11 cellular contexts compared by ENCODE assay signal in genomic region chr6:220736-221475, GRCh38.
DNase-seq lines count a peak whose midpoint lies in the region; ATAC-seq, FAIRE-seq and TF ChIP-seq lines count a peak whose summit lies in the region.
"Had no signal": no experiment of that assay in that cellular context is flagged by ENCODE, and none has a peak within 500 bp of the region (broad histone marks: within the 10 kb centered on the region; RNA-seq: fewer than 3 reads in every experiment).

No MANE protein-coding gene starts in this region.

- no peak for TF ChIP-seq RAD21 in GM12878 (IDR thresholded peaks at IDR 0.05; ENCODE audit: insufficient read depth, low read depth, low read length)

- no peaks in the 10 kb centered on the region for H4K20me1 ChIP-seq in GM12878 (ENCODE audit: control insufficient read depth, insufficient read depth)

- H3K4me3 ChIP-seq in GM12878 (peak overlapping the region; percentile 6), skeletal muscle satellite cell (ENCODE audit: low read length) (peak overlapping the region; percentile 31), colonic mucosa (no peak overlapping the region)

- TF ChIP-seq POLR2A in GM12878 (IDR thresholded peaks at IDR 0.05; ENCODE audit: low read depth, low read length): peak; percentile 42; the same call in 1 of the 2 replicates

- DNase-seq in activated CD8-positive, alpha-beta memory T cell treated with anti-CD3 and anti-CD28 coated beads, Interleukin-2, amount 10 ng/mL, durations not matched to agents 7 days and 5 days: peak; percentile 66
- DNase-seq in activated CD8-positive, alpha-beta memory T cell treated with anti-CD3 and anti-CD28 coated beads, Interleukin-2, amount 50 U/mL, for 4 hours: no peak
- peak; percentile 34 for DNase-seq in LHCN-M2 (ENCODE audit: low read depth)
- peak; percentile 78 for DNase-seq in GM12878 (ENCODE audit: low read depth, low spot score)
- DNase-seq in colonic mucosa: no peak
- DNase-seq in posterior cingulate gyrus: no peak
- DNase-seq: NCI-H1436 had no signal

- POLR2A ChIA-PET in GM12878 (lab: Charles Lee): interaction anchor here (0.6 to 10.4 kb wide), 10 partner anchors 8 to 101 kb away, joined by 3 to 139 read pairs (median 4); no protein-coding TSS in a partner anchor

- no peak for TF ChIP-seq CTCF in GM12878 (IDR thresholded peaks at IDR 0.05 in 2 of 3, conservative IDR thresholded peaks at IDR 0.05 in 1 of 3; ENCODE audit: control insufficient read depth in 2 of 3, extremely low read depth in 1 of 3, insufficient read depth in 1 of 3, low read depth in 3 of 3, low read length in 3 of 3)
- TF ChIP-seq CTCF in colonic mucosa (IDR thresholded peaks at IDR 0.05): no peak

- H2AFZ ChIP-seq in GM12878 (ENCODE audit: control insufficient read depth, low read depth, low read length): no peak overlapping the region; the same call in 1 of the 2 replicates

- H3K27ac ChIP-seq in GM12878 (ENCODE audit: control insufficient read depth, insufficient read depth) (peak overlapping the region; percentile 94), colonic mucosa (no peak overlapping the region)

- peaks cover 78% of the 10 kb centered on the region for H3K4me1 Mint-ChIP-seq in activated CD8-positive, alpha-beta memory T cell treated with anti-CD3 and anti-CD28 coated beads, Interleukin-2, amount 10 ng/mL, durations not matched to agents 7 days and 5 days

- SMC1A ChIA-PET in GM12878 (lab: Charles Lee; ENCODE audit: uncharacterized antibody, unreplicated experiment): interaction anchor here (0.7 to 24.5 kb wide), 25 partner anchors 9 to 304 kb away, joined by 3 to 748 read pairs (median 5); partner anchors contain the start of genes DUSP22 and IRF4

- H3K27me3 ChIP-seq in GM12878 (replicated peaks in 1 of 2; ENCODE audit: control insufficient read depth in 2 of 2, insufficient read depth in 2 of 2, low read length in 1 of 2) (no peaks in the 10 kb centered on the region), skeletal muscle satellite cell (ENCODE audit: control insufficient read depth, insufficient read depth, low read length) (no peaks in the 10 kb centered on the region), colonic mucosa (no peaks in the 10 kb centered on the region)

- H3K4me2 ChIP-seq in GM12878 (ENCODE audit: control insufficient read depth, insufficient read depth) (peak overlapping the region; percentile 77), skeletal muscle satellite cell (ENCODE audit: low read length) (peak overlapping the region; percentile 54)

- peak; percentile 9 for ATAC-seq in activated CD8-positive, alpha-beta memory T cell treated with anti-CD3 and anti-CD28 coated beads, Interleukin-2, amount 10 ng/mL, durations not matched to agents 7 days and 5 days
- ATAC-seq in GM12878 (peak; percentile 28), HG03354 (IDR thresholded peaks at IDR 0.05; ENCODE audit: poor library complexity, severe bottlenecking, unreplicated experiment) (no peak)

- BruUV-seq in GM12878 (replicated peaks; lab: Mats Ljungman, UMichigan): no TSS peak

- CTCF ChIA-PET in activated CD8-positive, alpha-beta memory T cell treated with anti-CD3 and anti-CD28 coated beads, Interleukin-2, amount 10 ng/mL, durations not matched to agents 7 days and 5 days (lab: Charles Lee): interaction anchor here (1.0 to 4.2 kb wide), 11 partner anchors 9 to 171 kb away, joined by 3 to 42 read pairs (median 3); partner anchors contain the start of gene DUSP22
- CTCF ChIA-PET in GM12878 (lab: Yijun Ruan, JAX): interaction anchor here (0.9 to 13.3 kb wide), 4 partner anchors 13 to 85 kb away, joined by 3 to 460 read pairs (median 3); no protein-coding TSS in a partner anchor

- RAD21 ChIA-PET in GM12878 (lab: Charles Lee; ENCODE audit: unreplicated experiment): interaction anchor here (0.6 to 15.0 kb wide), 25 partner anchors 7 to 1354 kb away, joined by 3 to 519 read pairs (median 4); no protein-coding TSS in a partner anchor

- H3K27ac Mint-ChIP-seq in activated CD8-positive, alpha-beta memory T cell treated with anti-CD3 and anti-CD28 coated beads, Interleukin-2, amount 10 ng/mL, durations not matched to agents 7 days and 5 days: peak overlapping the region; percentile 93

- WGBS in GM12878 (ENCODE audit: insufficient coverage, insufficient replicate concordance, low lambda C conversion rate, missing lambda C conversion rate): 8% methylated on average over 16 of the region's 16 CpGs

- H3K36me3 ChIP-seq in GM12878 (ENCODE audit: control insufficient read depth in 2 of 2, insufficient read depth in 2 of 2, low read length in 1 of 2) (no peaks in the 10 kb centered on the region), skeletal muscle satellite cell (ENCODE audit: insufficient read depth, low read length) (no peaks in the 10 kb centered on the region), colonic mucosa (no peaks in the 10 kb centered on the region)

- H3K36me3 Mint-ChIP-seq in activated CD8-positive, alpha-beta memory T cell treated with anti-CD3 and anti-CD28 coated beads, Interleukin-2, amount 10 ng/mL, durations not matched to agents 7 days and 5 days: peaks cover 2% of the 10 kb centered on the region

- peak overlapping the region; percentile 62 for H3K4me3 Mint-ChIP-seq in activated CD8-positive, alpha-beta memory T cell treated with anti-CD3 and anti-CD28 coated beads, Interleukin-2, amount 10 ng/mL, durations not matched to agents 7 days and 5 days

- H3K4me1 ChIP-seq in GM12878 (ENCODE audit: control insufficient read depth, insufficient read depth, low read length): peaks cover 96% of the 10 kb centered on the region
- H3K4me1 ChIP-seq in skeletal muscle satellite cell (ENCODE audit: control insufficient read depth, insufficient read depth, low read length): peaks cover 32% of the 10 kb centered on the region
- H3K4me1 ChIP-seq in colonic mucosa: no peaks in the 10 kb centered on the region

- H3K9ac ChIP-seq in GM12878 (ENCODE audit: control insufficient read depth, insufficient read depth, low read length) (peak overlapping the region; percentile 72), skeletal muscle satellite cell (ENCODE audit: low read depth, low read length) (peak overlapping the region; percentile 5), colonic mucosa (ENCODE audit: low read depth in 2 of 2, low read length in 2 of 2) (no peak overlapping the region)

- H3K9me3 ChIP-seq in GM12878 (replicated peaks; ENCODE audit: control insufficient read depth, insufficient read depth, low read length): no peaks in the 10 kb centered on the region
- H3K9me3 ChIP-seq in skeletal muscle satellite cell (replicated peaks; ENCODE audit: low read length): no peaks in the 10 kb centered on the region
- H3K9me3 ChIP-seq in colonic mucosa: no peaks in the 10 kb centered on the region

- no peaks in the 10 kb centered on the region for H3K27me3 Mint-ChIP-seq in activated CD8-positive, alpha-beta memory T cell treated with anti-CD3 and anti-CD28 coated beads, Interleukin-2, amount 10 ng/mL, durations not matched to agents 7 days and 5 days

- H3K79me2 ChIP-seq in GM12878 (ENCODE audit: control insufficient read depth, insufficient read depth, low read length): peaks cover 31% of the 10 kb centered on the region

- intact Hi-C loops in GM12878 (cut with micrococcal nuclease; ENCODE audit: unreplicated experiment) (loop anchor here (1.0 to 10.0 kb wide), 2 partner anchors 32 to 274 kb away; no protein-coding TSS in a partner anchor), colonic mucosa (cut with DNase I) (no loop called here), posterior cingulate gyrus (cut with DNase I) (no loop called here)

- no peaks in the 10 kb centered on the region for H3K9me3 Mint-ChIP-seq in activated CD8-positive, alpha-beta memory T cell treated with anti-CD3 and anti-CD28 coated beads, Interleukin-2, amount 10 ng/mL, durations not matched to agents 7 days and 5 days (ENCODE audit: low read depth)

- no peak for FAIRE-seq in GM12878 (lab: Jason Lieb, UNC)
- FAIRE-seq: G401.6, TTC549 had no signal

- in situ Hi-C loops in GM12878 (cut with MboI): no loop called here

- no peak for TF ChIP-seq EP300 in GM12878 (IDR thresholded peaks at IDR 0.05; ENCODE audit: borderline replicate concordance in 1 of 2, control insufficient read depth in 1 of 2, low read depth in 2 of 2, low read length in 2 of 2)

TF ChIP-seq in GM12878, 131 proteins besides CTCF, POLR2A, EP300 and RAD21 (continues in another document):
- no peak for TF ChIP-seq JUNB (IDR thresholded peaks at IDR 0.05)
- TF ChIP-seq, protein P1, sequence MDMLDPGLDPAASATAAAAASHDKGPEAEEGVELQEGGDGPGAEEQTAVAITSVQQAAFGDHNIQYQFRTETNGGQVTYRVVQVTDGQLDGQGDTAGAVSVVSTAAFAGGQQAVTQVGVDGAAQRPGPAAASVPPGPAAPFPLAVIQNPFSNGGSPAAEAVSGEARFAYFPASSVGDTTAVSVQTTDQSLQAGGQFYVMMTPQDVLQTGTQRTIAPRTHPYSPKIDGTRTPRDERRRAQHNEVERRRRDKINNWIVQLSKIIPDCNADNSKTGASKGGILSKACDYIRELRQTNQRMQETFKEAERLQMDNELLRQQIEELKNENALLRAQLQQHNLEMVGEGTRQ (IDR thresholded peaks at IDR 0.05; ENCODE audit: borderline replicate concordance, low read depth, low read length): no peak
- no peak for TF ChIP-seq TCF7 (IDR thresholded peaks at IDR 0.05; ENCODE audit: borderline replicate concordance)
- TF ChIP-seq MTA3 (IDR thresholded peaks at IDR 0.05; ENCODE audit: borderline replicate concordance, low read length): no peak
- TF ChIP-seq ZZZ3 (IDR thresholded peaks at IDR 0.05; ENCODE audit: control insufficient read depth, insufficient read length, low read depth): no peak
- TF ChIP-seq MLLT1 (IDR thresholded peaks at IDR 0.05): peak; percentile 10; the same call in 1 of the 2 replicates
- TF ChIP-seq ESRRA (IDR thresholded peaks at IDR 0.05; ENCODE audit: low read length): peak; percentile 40; the same call in 1 of the 2 replicates
- TF ChIP-seq IRF4 (IDR thresholded peaks at IDR 0.05; ENCODE audit: low read depth, low read length): 0 out of 2 replicates have a peak, but pooled peaks have one; percentile 30

Comparison
In these comparisons a context has a peak if more than half of its experiments do, and no peak if none do; other contexts are left out.
1. DNase-seq: peak in activated CD8-positive, alpha-beta memory T cell treated with anti-CD3 and anti-CD28 coated beads, Interleukin-2, amount 10 ng/mL, durations not matched to agents 7 days and 5 days (single experiment), LHCN-M2 (single experiment) and GM12878 (single experiment); none in activated CD8-positive, alpha-beta memory T cell treated with anti-CD3 and anti-CD28 coated beads, Interleukin-2, amount 50 U/mL, for 4 hours (single experiment), colonic mucosa (single experiment) and posterior cingulate gyrus (0 of 10).
2. H3K9ac ChIP-seq: peak in GM12878 (single experiment) and skeletal muscle satellite cell (single experiment); none in colonic mucosa (0 of 2).